ENCODE assay signal across 1 cellular context in the genomic region with DNA sequence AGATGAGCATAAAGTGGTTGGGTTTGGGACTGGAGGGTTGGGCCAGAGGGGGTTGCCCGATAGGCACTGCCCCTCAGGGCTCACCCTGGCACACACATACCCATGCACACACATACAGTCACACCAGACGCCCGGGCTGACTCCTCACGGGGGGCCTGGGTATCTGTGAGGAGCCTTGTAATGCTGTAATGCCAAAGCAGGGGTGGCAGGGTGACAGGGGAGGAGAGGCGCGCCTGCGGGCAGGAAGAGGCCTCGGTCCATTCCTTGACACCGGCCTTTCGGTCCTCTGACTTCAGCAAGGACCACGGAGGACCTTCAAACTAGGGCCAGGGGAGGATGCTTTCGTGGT.
TF ChIP-seq lines count a peak whose summit lies in the region.

No MANE protein-coding gene starts in this region.

TF ChIP-seq in WTC11, 78 proteins besides CTCF, POLR2A, EP300 and RAD21 (continued from another document):
- TF ChIP-seq, protein P1, sequence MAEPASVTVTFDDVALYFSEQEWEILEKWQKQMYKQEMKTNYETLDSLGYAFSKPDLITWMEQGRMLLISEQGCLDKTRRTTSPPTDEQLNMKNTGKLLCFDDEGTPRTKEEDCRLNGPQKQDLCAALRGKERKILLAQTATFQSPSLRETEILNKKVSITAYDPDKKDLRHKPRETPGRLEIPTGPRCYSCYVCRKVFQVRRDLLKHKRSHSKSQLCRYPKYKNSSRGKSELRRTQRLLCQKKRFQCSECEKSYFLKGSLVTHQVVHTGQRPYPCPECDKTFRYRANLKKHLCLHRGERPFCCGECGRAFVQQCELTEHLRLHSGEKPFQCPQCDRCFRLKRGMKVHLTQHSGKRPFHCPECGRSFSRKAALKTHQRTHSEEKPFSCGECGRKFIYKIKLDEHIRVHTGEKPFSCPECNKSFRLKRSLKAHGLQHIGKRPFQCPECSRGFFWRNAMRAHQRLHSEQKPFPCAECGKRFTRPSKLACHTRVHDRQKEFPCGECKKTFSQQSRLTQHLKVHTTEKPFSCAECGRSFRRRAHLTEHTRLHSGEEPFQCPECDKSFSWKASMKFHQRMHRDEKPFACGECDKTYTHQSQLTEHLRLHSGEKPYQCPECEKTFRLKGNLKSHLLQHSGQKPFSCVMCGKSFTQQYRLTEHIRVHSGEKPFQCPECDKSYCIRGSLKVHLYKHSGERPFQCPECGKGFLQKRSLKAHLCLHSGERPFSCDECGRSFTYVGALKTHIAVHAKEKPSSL (CRISPR knock-in tag; conservative IDR thresholded peaks at IDR 0.05): no peak
- TF ChIP-seq ATF1 (CRISPR knock-in tag; IDR thresholded peaks at IDR 0.05): no peak
- TF ChIP-seq KAT7 (CRISPR knock-in tag; IDR thresholded peaks at IDR 0.05; ENCODE audit: borderline replicate concordance): no peak
- TF ChIP-seq, protein P2, sequence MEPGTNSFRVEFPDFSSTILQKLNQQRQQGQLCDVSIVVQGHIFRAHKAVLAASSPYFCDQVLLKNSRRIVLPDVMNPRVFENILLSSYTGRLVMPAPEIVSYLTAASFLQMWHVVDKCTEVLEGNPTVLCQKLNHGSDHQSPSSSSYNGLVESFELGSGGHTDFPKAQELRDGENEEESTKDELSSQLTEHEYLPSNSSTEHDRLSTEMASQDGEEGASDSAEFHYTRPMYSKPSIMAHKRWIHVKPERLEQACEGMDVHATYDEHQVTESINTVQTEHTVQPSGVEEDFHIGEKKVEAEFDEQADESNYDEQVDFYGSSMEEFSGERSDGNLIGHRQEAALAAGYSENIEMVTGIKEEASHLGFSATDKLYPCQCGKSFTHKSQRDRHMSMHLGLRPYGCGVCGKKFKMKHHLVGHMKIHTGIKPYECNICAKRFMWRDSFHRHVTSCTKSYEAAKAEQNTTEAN (CRISPR knock-in tag; IDR thresholded peaks at IDR 0.05): no peak
